Comparison of ENCODE assay signal across 10 cellular contexts in the genomic region with DNA sequence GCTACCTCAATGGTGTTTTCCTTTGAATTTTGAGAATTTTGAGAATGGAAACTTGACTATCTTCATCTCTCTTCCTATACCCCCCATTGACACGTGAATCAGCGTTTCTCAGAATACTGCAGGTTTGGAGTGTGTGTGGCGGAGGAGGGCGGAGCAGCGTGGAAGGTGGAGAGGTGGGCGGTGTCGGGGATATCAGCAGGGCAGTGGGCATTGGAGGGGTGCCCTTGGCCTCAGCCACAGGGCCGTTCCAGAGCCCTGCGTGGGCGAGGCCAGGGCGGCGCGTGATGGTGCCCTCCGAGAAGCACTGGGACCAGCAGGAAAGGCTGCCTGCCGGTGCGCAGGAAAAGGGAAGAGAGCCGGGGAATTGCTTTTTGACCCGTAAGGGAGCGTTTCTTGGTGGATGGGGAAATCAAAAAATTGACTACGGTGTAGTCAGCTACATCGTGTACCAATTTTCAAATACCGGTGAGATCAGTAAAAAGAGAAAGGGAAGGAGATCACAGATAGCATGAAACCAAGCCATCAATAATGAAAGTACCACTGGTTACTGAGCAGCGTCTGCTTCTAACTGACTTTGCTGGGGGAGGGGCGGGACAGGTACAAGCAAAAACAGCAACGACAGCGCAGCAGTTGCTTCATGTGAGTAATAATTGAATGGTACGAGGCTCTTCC.
DNase-seq lines count a peak whose midpoint lies in the region; ATAC-seq and TF ChIP-seq lines count a peak whose summit lies in the region.
"Had no signal": no experiment of that assay in that cellular context is flagged by ENCODE, and none has a peak within 500 bp of the region (broad histone marks: within the 10 kb centered on the region; RNA-seq: fewer than 3 reads in every experiment).

No MANE protein-coding gene starts in this region.

- POLR2A ChIA-PET in activated CD4-positive, alpha-beta memory T cell treated with anti-CD3 and anti-CD28 coated beads, Interleukin-2, amount 10 ng/mL, durations not matched to agents 7 days and 5 days (lab: Charles Lee): interaction anchor here (0.8 to 3.7 kb wide), 12 partner anchors 9 to 182 kb away, joined by 3 to 34 read pairs (median 8); partner anchors contain the start of genes DUSP22 and IRF4

- peak; percentile 80 for ATAC-seq in GM19025 (IDR thresholded peaks at IDR 0.05; ENCODE audit: low read depth, unreplicated experiment)
- peak; percentile 64 for ATAC-seq in HG03060 (IDR thresholded peaks at IDR 0.05; ENCODE audit: low read depth, unreplicated experiment)
- ATAC-seq: HCT116 had no signal

- peaks cover 24% of the 10 kb centered on the region for H3K27me3 Mint-ChIP-seq in activated CD4-positive, alpha-beta memory T cell treated with anti-CD3 and anti-CD28 coated beads, Interleukin-2, amount 10 ng/mL, durations not matched to agents 7 days and 5 days
- H3K27me3 Mint-ChIP-seq in nephron progenitor cell (ENCODE audit: low read depth, poor library complexity): peaks cover 44% of the 10 kb centered on the region

- peaks cover 41% of the 10 kb centered on the region for H3K4me1 Mint-ChIP-seq in activated CD4-positive, alpha-beta memory T cell treated with anti-CD3 and anti-CD28 coated beads, Interleukin-2, amount 10 ng/mL, durations not matched to agents 7 days and 5 days
- H3K4me1 Mint-ChIP-seq in nephron progenitor cell: peaks cover 48% of the 10 kb centered on the region

- H3K9me3 Mint-ChIP-seq in activated CD4-positive, alpha-beta memory T cell treated with anti-CD3 and anti-CD28 coated beads, Interleukin-2, amount 10 ng/mL, durations not matched to agents 7 days and 5 days: peaks cover 10% of the 10 kb centered on the region
- peaks cover 18% of the 10 kb centered on the region for H3K9me3 Mint-ChIP-seq in nephron progenitor cell

- DNase-seq in activated CD4-positive, alpha-beta memory T cell treated with anti-CD3 and anti-CD28 coated beads, Interleukin-2, amount 10 ng/mL, durations not matched to agents 7 days and 5 days: peak; percentile 80
- DNase-seq in stimulated activated CD4-positive, alpha-beta T cell treated with anti-CD3 and anti-CD28 coated beads, Interleukin-2, amount 100 ng/mL, for 48 hours: peak; percentile 55 to 57
- DNase-seq in nephron progenitor cell: no peak
- DNase-seq in kidney glomerular epithelial cell (lab: John Stamatoyannopoulos, UW): no peak
- DNase-seq in cerebellar nuclear complex (lab: John Stamatoyannopoulos, UW): no peak
- DNase-seq in HCEC 1CT: no peak
- DNase-seq: uterus had no signal

- H3K36me3 Mint-ChIP-seq in activated CD4-positive, alpha-beta memory T cell treated with anti-CD3 and anti-CD28 coated beads, Interleukin-2, amount 10 ng/mL, durations not matched to agents 7 days and 5 days (ENCODE audit: low read depth): peaks cover 16% of the 10 kb centered on the region
- peaks cover 4% of the 10 kb centered on the region for H3K36me3 Mint-ChIP-seq in nephron progenitor cell (ENCODE audit: low read depth)

- peak overlapping the region; percentile 84 for H3K4me3 Mint-ChIP-seq in activated CD4-positive, alpha-beta memory T cell treated with anti-CD3 and anti-CD28 coated beads, Interleukin-2, amount 10 ng/mL, durations not matched to agents 7 days and 5 days
- no peak overlapping the region for H3K4me3 Mint-ChIP-seq in nephron progenitor cell

- no peak for TF ChIP-seq CTCF in nephron progenitor cell (IDR thresholded peaks at IDR 0.05)

- CTCF ChIA-PET in activated CD4-positive, alpha-beta memory T cell treated with anti-CD3 and anti-CD28 coated beads, Interleukin-2, amount 10 ng/mL, durations not matched to agents 7 days and 5 days (lab: Charles Lee): interaction anchor here (1.0 to 1.6 kb wide), 2 partner anchors 9 to 13 kb away, joined by 4 to 6 read pairs; no protein-coding TSS in a partner anchor

- peak overlapping the region; percentile 93 for H3K27ac Mint-ChIP-seq in activated CD4-positive, alpha-beta memory T cell treated with anti-CD3 and anti-CD28 coated beads, Interleukin-2, amount 10 ng/mL, durations not matched to agents 7 days and 5 days
- no peak overlapping the region for H3K27ac Mint-ChIP-seq in nephron progenitor cell

Comparison
In these comparisons a context has a peak if more than half of its experiments do, and no peak if none do; other contexts are left out.
1. DNase-seq: peak in activated CD4-positive, alpha-beta memory T cell treated with anti-CD3 and anti-CD28 coated beads, Interleukin-2, amount 10 ng/mL, durations not matched to agents 7 days and 5 days (single experiment) and stimulated activated CD4-positive, alpha-beta T cell treated with anti-CD3 and anti-CD28 coated beads, Interleukin-2, amount 100 ng/mL, for 48 hours (2 of 2); none in nephron progenitor cell (single experiment), kidney glomerular epithelial cell (single experiment), cerebellar nuclear complex (0 of 2) and HCEC 1CT (single experiment).